In the genomic region with DNA sequence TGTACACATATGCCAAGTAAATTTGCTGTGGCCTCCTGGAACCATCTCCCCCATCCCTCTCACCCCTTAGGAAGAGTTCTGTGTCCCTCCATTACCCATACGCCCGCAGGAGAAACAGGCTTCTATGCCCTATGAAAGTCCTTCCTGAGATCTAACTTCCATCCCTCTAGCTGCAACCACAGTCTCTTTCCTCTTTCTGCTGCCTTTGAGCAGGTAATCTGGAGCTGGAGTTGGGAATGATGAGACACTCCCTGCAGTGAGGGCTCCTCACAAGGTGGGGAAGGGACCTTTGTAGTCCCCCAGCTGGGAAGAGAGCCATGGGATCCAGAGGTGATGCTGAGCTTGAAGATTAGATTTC, we compare ENCODE assay signal across 1 cellular context.
TF ChIP-seq lines count a peak whose summit lies in the region.

No MANE protein-coding gene starts in this region.

TF ChIP-seq in WTC11, 78 proteins besides CTCF, POLR2A, EP300 and RAD21 (continued from another document):
- TF ChIP-seq, protein P1, sequence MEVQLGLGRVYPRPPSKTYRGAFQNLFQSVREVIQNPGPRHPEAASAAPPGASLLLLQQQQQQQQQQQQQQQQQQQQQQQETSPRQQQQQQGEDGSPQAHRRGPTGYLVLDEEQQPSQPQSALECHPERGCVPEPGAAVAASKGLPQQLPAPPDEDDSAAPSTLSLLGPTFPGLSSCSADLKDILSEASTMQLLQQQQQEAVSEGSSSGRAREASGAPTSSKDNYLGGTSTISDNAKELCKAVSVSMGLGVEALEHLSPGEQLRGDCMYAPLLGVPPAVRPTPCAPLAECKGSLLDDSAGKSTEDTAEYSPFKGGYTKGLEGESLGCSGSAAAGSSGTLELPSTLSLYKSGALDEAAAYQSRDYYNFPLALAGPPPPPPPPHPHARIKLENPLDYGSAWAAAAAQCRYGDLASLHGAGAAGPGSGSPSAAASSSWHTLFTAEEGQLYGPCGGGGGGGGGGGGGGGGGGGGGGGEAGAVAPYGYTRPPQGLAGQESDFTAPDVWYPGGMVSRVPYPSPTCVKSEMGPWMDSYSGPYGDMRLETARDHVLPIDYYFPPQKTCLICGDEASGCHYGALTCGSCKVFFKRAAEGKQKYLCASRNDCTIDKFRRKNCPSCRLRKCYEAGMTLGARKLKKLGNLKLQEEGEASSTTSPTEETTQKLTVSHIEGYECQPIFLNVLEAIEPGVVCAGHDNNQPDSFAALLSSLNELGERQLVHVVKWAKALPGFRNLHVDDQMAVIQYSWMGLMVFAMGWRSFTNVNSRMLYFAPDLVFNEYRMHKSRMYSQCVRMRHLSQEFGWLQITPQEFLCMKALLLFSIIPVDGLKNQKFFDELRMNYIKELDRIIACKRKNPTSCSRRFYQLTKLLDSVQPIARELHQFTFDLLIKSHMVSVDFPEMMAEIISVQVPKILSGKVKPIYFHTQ (CRISPR knock-in tag; IDR thresholded peaks at IDR 0.05), result no peak
- TF ChIP-seq, protein P2, sequence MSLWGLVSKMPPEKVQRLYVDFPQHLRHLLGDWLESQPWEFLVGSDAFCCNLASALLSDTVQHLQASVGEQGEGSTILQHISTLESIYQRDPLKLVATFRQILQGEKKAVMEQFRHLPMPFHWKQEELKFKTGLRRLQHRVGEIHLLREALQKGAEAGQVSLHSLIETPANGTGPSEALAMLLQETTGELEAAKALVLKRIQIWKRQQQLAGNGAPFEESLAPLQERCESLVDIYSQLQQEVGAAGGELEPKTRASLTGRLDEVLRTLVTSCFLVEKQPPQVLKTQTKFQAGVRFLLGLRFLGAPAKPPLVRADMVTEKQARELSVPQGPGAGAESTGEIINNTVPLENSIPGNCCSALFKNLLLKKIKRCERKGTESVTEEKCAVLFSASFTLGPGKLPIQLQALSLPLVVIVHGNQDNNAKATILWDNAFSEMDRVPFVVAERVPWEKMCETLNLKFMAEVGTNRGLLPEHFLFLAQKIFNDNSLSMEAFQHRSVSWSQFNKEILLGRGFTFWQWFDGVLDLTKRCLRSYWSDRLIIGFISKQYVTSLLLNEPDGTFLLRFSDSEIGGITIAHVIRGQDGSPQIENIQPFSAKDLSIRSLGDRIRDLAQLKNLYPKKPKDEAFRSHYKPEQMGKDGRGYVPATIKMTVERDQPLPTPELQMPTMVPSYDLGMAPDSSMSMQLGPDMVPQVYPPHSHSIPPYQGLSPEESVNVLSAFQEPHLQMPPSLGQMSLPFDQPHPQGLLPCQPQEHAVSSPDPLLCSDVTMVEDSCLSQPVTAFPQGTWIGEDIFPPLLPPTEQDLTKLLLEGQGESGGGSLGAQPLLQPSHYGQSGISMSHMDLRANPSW (CRISPR knock-in tag; conservative IDR thresholded peaks at IDR 0.05; ENCODE audit: low read depth), result no peak
- TF ChIP-seq NR1H2 (CRISPR knock-in tag; IDR thresholded peaks at IDR 0.05) (no peak), ZNF121 (CRISPR knock-in tag; IDR thresholded peaks at IDR 0.05) (no peak), CREB1 (CRISPR knock-in tag; IDR thresholded peaks at IDR 0.05) (no peak)
- TF ChIP-seq, protein P3, sequence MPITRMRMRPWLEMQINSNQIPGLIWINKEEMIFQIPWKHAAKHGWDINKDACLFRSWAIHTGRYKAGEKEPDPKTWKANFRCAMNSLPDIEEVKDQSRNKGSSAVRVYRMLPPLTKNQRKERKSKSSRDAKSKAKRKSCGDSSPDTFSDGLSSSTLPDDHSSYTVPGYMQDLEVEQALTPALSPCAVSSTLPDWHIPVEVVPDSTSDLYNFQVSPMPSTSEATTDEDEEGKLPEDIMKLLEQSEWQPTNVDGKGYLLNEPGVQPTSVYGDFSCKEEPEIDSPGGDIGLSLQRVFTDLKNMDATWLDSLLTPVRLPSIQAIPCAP (CRISPR knock-in tag; IDR thresholded peaks at IDR 0.05), result no peak
- TF ChIP-seq, protein P4, sequence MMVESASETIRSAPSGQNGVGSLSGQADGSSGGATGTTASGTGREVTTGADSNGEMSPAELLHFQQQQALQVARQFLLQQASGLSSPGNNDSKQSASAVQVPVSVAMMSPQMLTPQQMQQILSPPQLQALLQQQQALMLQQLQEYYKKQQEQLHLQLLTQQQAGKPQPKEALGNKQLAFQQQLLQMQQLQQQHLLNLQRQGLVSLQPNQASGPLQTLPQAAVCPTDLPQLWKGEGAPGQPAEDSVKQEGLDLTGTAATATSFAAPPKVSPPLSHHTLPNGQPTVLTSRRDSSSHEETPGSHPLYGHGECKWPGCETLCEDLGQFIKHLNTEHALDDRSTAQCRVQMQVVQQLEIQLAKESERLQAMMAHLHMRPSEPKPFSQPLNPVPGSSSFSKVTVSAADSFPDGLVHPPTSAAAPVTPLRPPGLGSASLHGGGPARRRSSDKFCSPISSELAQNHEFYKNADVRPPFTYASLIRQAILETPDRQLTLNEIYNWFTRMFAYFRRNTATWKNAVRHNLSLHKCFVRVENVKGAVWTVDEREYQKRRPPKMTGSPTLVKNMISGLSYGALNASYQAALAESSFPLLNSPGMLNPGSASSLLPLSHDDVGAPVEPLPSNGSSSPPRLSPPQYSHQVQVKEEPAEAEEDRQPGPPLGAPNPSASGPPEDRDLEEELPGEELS (CRISPR knock-in tag; IDR thresholded peaks at IDR 0.05), result no peak
